11 cellular contexts compared by ENCODE assay signal in the genomic region with DNA sequence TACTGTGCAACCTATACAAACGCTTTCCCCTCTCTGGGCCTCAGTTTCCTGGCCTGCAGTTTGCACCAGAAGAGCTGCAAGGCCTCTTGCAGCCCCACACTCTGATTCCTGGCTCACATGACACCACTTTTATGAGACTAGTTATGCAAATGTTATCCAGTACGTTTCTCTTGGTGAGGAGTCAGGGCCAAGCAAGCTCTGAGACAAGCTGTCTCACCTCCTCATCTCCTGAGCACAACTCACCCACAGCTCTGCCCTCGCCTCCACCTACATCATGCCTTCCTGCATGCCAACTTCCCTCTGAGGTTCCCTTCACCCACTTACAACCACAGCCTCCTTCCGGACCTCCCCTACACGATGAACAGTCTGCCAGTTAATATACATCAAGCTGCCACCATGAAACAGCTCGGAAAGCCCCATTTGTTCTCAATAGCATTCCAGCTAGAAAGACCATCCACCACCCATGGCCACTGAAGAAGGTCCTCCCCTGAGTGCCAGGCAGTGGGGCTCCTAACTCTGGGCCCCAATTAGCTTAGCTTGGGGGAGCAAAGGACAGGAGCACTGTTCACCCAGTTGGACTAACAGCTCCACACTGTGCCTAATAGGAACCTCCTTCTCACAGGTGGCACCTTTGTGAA. TPM values are rescaled to one million over a fixed set of nuclear protein-coding genes. Genes with fewer than 3 reads are reported as not detected.
DNase-seq lines count a peak whose midpoint lies in the region; ATAC-seq, FAIRE-seq and TF ChIP-seq lines count a peak whose summit lies in the region.
"Had no signal": no experiment of that assay in that cellular context is flagged by ENCODE, and none has a peak within 500 bp of the region (broad histone marks: within the 10 kb centered on the region; RNA-seq: fewer than 3 reads in every experiment).

No MANE protein-coding gene starts in this region.

- H3K4me1 ChIP-seq in right lobe of liver: no peaks in the 10 kb centered on the region
- peaks cover 34% of the 10 kb centered on the region for H3K4me1 ChIP-seq in HepG2 (ENCODE audit: insufficient read depth, low read length)
- H3K4me1 ChIP-seq in kidney (ENCODE audit: control insufficient read depth in 1 of 2, insufficient read depth in 1 of 2, low read depth in 1 of 2, low read length in 2 of 2): peaks cover 0 to 4% of the 10 kb centered on the region in 2 donors
- H3K4me1 ChIP-seq in right cardiac atrium (ENCODE audit: control insufficient read depth, insufficient read depth, low read length): no peaks in the 10 kb centered on the region
- H3K4me1 ChIP-seq in endodermal cell (ENCODE audit: control insufficient read depth, insufficient read depth, low read length): no peaks in the 10 kb centered on the region

- no peak for TF ChIP-seq RAD21 in HepG2 (CRISPR knock-in tag; IDR thresholded peaks at IDR 0.05)

- H3K4me3 Mint-ChIP-seq in endodermal cell: no peak overlapping the region

- no peak overlapping the region for H3K4me2 ChIP-seq in HepG2 (ENCODE audit: low read depth, low read length)

- POLR2A ChIA-PET in HepG2 (lab: Yijun Ruan, JAX): interaction anchor here (0.9 kb wide), 1 partner anchor 10 kb away, joined by 3 read pairs; no protein-coding TSS in a partner anchor

- TF ChIP-seq CTCF in right lobe of liver (IDR thresholded peaks at IDR 0.05) (no peak), HepG2 (CRISPR knock-in tag; IDR thresholded peaks at IDR 0.05) (no peak), kidney (IDR thresholded peaks at IDR 0.05; ENCODE audit: borderline replicate concordance, extremely low read depth, insufficient read depth) (no peak), endodermal cell (conservative IDR thresholded peaks at IDR 0.05) (no peak)

- TF ChIP-seq EP300 in HepG2 (IDR thresholded peaks at IDR 0.05; ENCODE audit: low read depth in 2 of 2, low read length in 2 of 2) (no peak), HepG2 (CRISPR knock-in tag; IDR thresholded peaks at IDR 0.05; ENCODE audit: borderline replicate concordance) (no peak)

- BruUV-seq in HepG2 (replicated peaks; lab: Mats Ljungman, UMichigan): no TSS peak

- H3K4me3 ChIP-seq in right lobe of liver (no peak overlapping the region), HepG2 (replicated peaks in 1 of 3; ENCODE audit: insufficient read depth in 1 of 3, low read depth in 2 of 3, low read length in 3 of 3) (no peak overlapping the region), kidney (ENCODE audit: low read length in 2 of 2) (no peak overlapping the region), right cardiac atrium (ENCODE audit: low read length) (no peak overlapping the region), endodermal cell (ENCODE audit: low read length) (no peak overlapping the region)
- H3K4me3 ChIP-seq: lung had no signal

- intact Hi-C loops in right lobe of liver (cut with DNase I): no loop called here
- intact Hi-C loops in HepG2 (cut with micrococcal nuclease; ENCODE audit: unreplicated experiment): no loop called here
- intact Hi-C loops in kidney (cut with DNase I): no loop called here
- intact Hi-C loops in right cardiac atrium (cut with DNase I): no loop called here

- TF ChIP-seq POLR2A in right lobe of liver (IDR thresholded peaks at IDR 0.05) (no peak), HepG2 (IDR thresholded peaks at IDR 0.05; ENCODE audit: insufficient read depth in 1 of 2, low read depth in 2 of 2, low read length in 2 of 2) (no peak)

- H3K9me3 Mint-ChIP-seq in endodermal cell: peaks cover 1% of the 10 kb centered on the region

- CTCF ChIA-PET in HepG2 (lab: Yijun Ruan, JAX; ENCODE audit: low intra/inter-chr PET ratio, low total read pairs): no interaction called here

- FAIRE-seq in HepG2 (lab: Jason Lieb, UNC) (no peak), kidney (lab: Jason Lieb, UNC) (no peak)
- FAIRE-seq: astrocyte had no signal

- H3K79me2 ChIP-seq in HepG2 (ENCODE audit: insufficient read depth, low read length): no peaks in the 10 kb centered on the region

- H2AFZ ChIP-seq in HepG2 (ENCODE audit: low read length): no peak overlapping the region

- H3K27ac ChIP-seq in right lobe of liver: no peak overlapping the region
- H3K27ac ChIP-seq in HepG2 (ENCODE audit: extremely low read length, insufficient read depth, low read length): no peak overlapping the region
- H3K27ac ChIP-seq in kidney (ENCODE audit: low read depth in 2 of 2, low read length in 2 of 2): no peak overlapping the region
- H3K27ac ChIP-seq in right cardiac atrium (ENCODE audit: low read length): no peak overlapping the region
- H3K27ac ChIP-seq in endodermal cell (ENCODE audit: low read depth, low read length): no peak overlapping the region

- in situ Hi-C loops in HepG2 (cut with HindIII; ENCODE audit: extremely low pct_ligation_motif_present, low pct_unique_long_range_greater_than_20kb): no loop called here

- H3K36me3 ChIP-seq in right lobe of liver (no peaks in the 10 kb centered on the region), HepG2 (replicated peaks in 1 of 2; ENCODE audit: control insufficient read depth in 1 of 2, insufficient read depth in 2 of 2, low read length in 2 of 2) (no peaks in the 10 kb centered on the region), kidney (ENCODE audit: control insufficient read depth in 1 of 2, insufficient read depth in 2 of 2, low read length in 2 of 2) (no peaks in the 10 kb centered on the region), endodermal cell (ENCODE audit: control insufficient read depth, insufficient read depth, low read length) (no peaks in the 10 kb centered on the region)

- WGBS in right lobe of liver (ENCODE audit: insufficient coverage, low coverage, low lambda C conversion rate, missing lambda C conversion rate): 36% methylated on average over 6 of the region's 6 CpGs
- 8% methylated on average over 6 of the region's 6 CpGs for WGBS in HepG2 (ENCODE audit: low lambda C conversion rate)
- WGBS in right cardiac atrium: 66% methylated on average over 6 of the region's 6 CpGs
- WGBS in endodermal cell (ENCODE audit: insufficient coverage in 1 of 2, insufficient read length in 1 of 2), 2 experiments: 86% methylated on average over 6 of the region's 6 CpGs; no CpG with 5 or more reads in 1 of the 2 experiments

- no peaks in the 10 kb centered on the region for H3K4me1 Mint-ChIP-seq in endodermal cell

- H3K27me3 Mint-ChIP-seq in endodermal cell (ENCODE audit: insufficient read depth): peaks cover 7% of the 10 kb centered on the region

- ATAC-seq in right lobe of liver: peak in 3 of 4 donors; percentile 30 to 52 (median 35)
- ATAC-seq in HepG2: no peak
- ATAC-seq in right cardiac atrium: no peak
- no peak for ATAC-seq in HG03280 (IDR thresholded peaks at IDR 0.05; ENCODE audit: unreplicated experiment)

- no peaks in the 10 kb centered on the region for H4K20me1 ChIP-seq in HepG2 (ENCODE audit: insufficient read depth, low read length)

- H3K27ac Mint-ChIP-seq in endodermal cell: no peak overlapping the region

- H3K9me3 ChIP-seq in right lobe of liver (no peaks in the 10 kb centered on the region), HepG2 (ENCODE audit: low read length) (no peaks in the 10 kb centered on the region), kidney (ENCODE audit: control insufficient read depth in 1 of 2, low read length in 2 of 2) (no peaks in the 10 kb centered on the region), right cardiac atrium (ENCODE audit: control insufficient read depth, low read length) (peaks cover 3% of the 10 kb centered on the region), endodermal cell (ENCODE audit: control insufficient read depth, low read length) (no peaks in the 10 kb centered on the region)

- H3K36me3 Mint-ChIP-seq in endodermal cell (ENCODE audit: low read depth): no peaks in the 10 kb centered on the region

- no peaks in the 10 kb centered on the region for H3K27me3 ChIP-seq in right lobe of liver
- 0 out of 5 replicates have a peak, but pooled peaks cover 1 to 3% of the 10 kb centered on the region in 2 experiments for H3K27me3 ChIP-seq in HepG2 (ENCODE audit: control insufficient read depth in 1 of 2, insufficient read depth in 2 of 2, low read length in 2 of 2)
- H3K27me3 ChIP-seq in right cardiac atrium (ENCODE audit: control insufficient read depth, insufficient read depth): no peaks in the 10 kb centered on the region
- no peaks in the 10 kb centered on the region for H3K27me3 ChIP-seq in endodermal cell (ENCODE audit: control insufficient read depth, insufficient read depth, low read length, poor library complexity, severe bottlenecking)

- no peak overlapping the region for H3K9ac ChIP-seq in HepG2 (ENCODE audit: insufficient read depth, low read depth, low read length)
- no peak overlapping the region for H3K9ac ChIP-seq in kidney (ENCODE audit: low read length in 2 of 2)
- H3K9ac ChIP-seq in endodermal cell (ENCODE audit: extremely low read depth, low read length, poor library complexity, severe bottlenecking): no peak overlapping the region

- DNase-seq in right lobe of liver (no peak), HepG2 (ENCODE audit: low spot score) (no peak), T-helper 9 cell (peak; percentile 58), kidney (no peak), right cardiac atrium (no peak), endodermal cell (no peak)
- peak; percentile 62 for DNase-seq in effector CD4-positive, alpha-beta T cell
- DNase-seq: ACHN had no signal

RNA-seq across cellular contexts. Expression of a gene that starts 25.0 kb away (rescaled TPM):
- total RNA-seq in right lobe of liver (1 to 10 TPM in 5 of 6 experiments, under 1 TPM in 1; 0.86 to 2.6 (median 1.5) TPM), HepG2 (2016; rRNA removed; fragmentation: Illumina TruSeq; extraction: Trizol) (0.22 and 2.1 TPM in 2 replicates), kidney (2.9 TPM), right cardiac atrium (1 to 10 TPM; 1.6 to 2.0 (median 1.8) TPM), endodermal cell (1 to 10 TPM; 2.0 to 2.4 TPM)
- 0.81 and 1.1 TPM in 2 replicates for total RNA-seq in HepG2 (2016; cell fraction: cytosol; rRNA removed; fragmentation: Illumina TruSeq; extraction: Trizol; ENCODE audit: low read depth)
- total RNA-seq in HepG2 (2016; cell fraction: insoluble cytoplasmic fraction; rRNA removed; fragmentation: Illumina TruSeq; extraction: Trizol): 0.39 and 2.1 TPM in 2 replicates
- 0.37 and 0.79 TPM in 2 replicates for total RNA-seq in HepG2 (2016; cell fraction: membrane; rRNA removed; fragmentation: Illumina TruSeq; extraction: Trizol)
- 7.0 and 9.7 TPM in 2 replicates for total RNA-seq in HepG2 (2016; cell fraction: nucleus; rRNA removed; fragmentation: Illumina TruSeq; extraction: Trizol)
- polyA plus RNA-seq in HepG2 (2011; rRNA removed) (6.7 TPM in 2 replicates), kidney (ENCODE audit: insufficient read depth, low read depth, low replicate concordance) (3.7 TPM), right cardiac atrium (1.3 TPM)
- polyA plus RNA-seq in HepG2 (2011; cell fraction: cytosol; rRNA removed): 0.53 and 0.68 TPM in 2 replicates
- polyA plus RNA-seq in HepG2 (2011; cell fraction: nucleus; rRNA removed): 18.0 and 20.5 TPM in 2 replicates
- polyA plus RNA-seq in HepG2 (2012): 2.2 and 2.5 TPM in 2 replicates
- 0.19 and 0.44 TPM in 2 replicates for polyA plus RNA-seq in HepG2 (2016; cell fraction: cytosol; fragmentation: Illumina TruSeq; extraction: Trizol; ENCODE audit: low read depth)
- polyA plus RNA-seq in HepG2 (2016; cell fraction: insoluble cytoplasmic fraction; fragmentation: Illumina TruSeq; extraction: Trizol; ENCODE audit: low read depth): 0.15 and 0.48 TPM in 2 replicates
- polyA plus RNA-seq in HepG2 (2016; cell fraction: membrane; fragmentation: Illumina TruSeq; extraction: Trizol; ENCODE audit: low read depth): 0.21 TPM in 1 of 2 replicates, not detected in the other
- polyA plus RNA-seq in HepG2 (2016; cell fraction: nucleus; fragmentation: Illumina TruSeq; extraction: Trizol; ENCODE audit: insufficient read depth, low read depth): 10.6 and 15.6 TPM in 2 replicates
- 2.0 and 3.4 TPM in 2 replicates for polyA minus RNA-seq in HepG2 (2011; rRNA and poly(A)+ RNA removed; ENCODE audit: low replicate concordance)
- 0.53 TPM in 1 of 2 replicates, not detected in the other for polyA minus RNA-seq in HepG2 (2011; cell fraction: cytosol; rRNA and poly(A)+ RNA removed)
- 14.2 and 17.4 TPM in 2 replicates for polyA minus RNA-seq in HepG2 (2011; cell fraction: nucleus; rRNA and poly(A)+ RNA removed)
- 2.9 TPM for polyA plus RNA-seq in endodermal cell (2013, experiment 1 of 2)
- 2.7 TPM for polyA plus RNA-seq in endodermal cell (2013, experiment 2 of 2)

RNA-seq across cellular contexts. Expression of a gene that starts 48.0 kb away (rescaled TPM):
- total RNA-seq in right lobe of liver (1 to 10 TPM; 6.7 to 8.7 (median 7.5) TPM), HepG2 (2016; rRNA removed; fragmentation: Illumina TruSeq; extraction: Trizol) (16.2 and 20.1 TPM in 2 replicates), kidney (13.3 TPM), right cardiac atrium (1 to 10 TPM; 6.4 to 8.4 (median 7.5) TPM), endodermal cell (10 to 100 TPM; 11.9 to 14.0 TPM)
- total RNA-seq in HepG2 (2016; cell fraction: cytosol; rRNA removed; fragmentation: Illumina TruSeq; extraction: Trizol; ENCODE audit: low read depth): 5.6 and 6.3 TPM in 2 replicates
- total RNA-seq in HepG2 (2016; cell fraction: insoluble cytoplasmic fraction; rRNA removed; fragmentation: Illumina TruSeq; extraction: Trizol): 17.3 and 19.5 TPM in 2 replicates
- total RNA-seq in HepG2 (2016; cell fraction: membrane; rRNA removed; fragmentation: Illumina TruSeq; extraction: Trizol): 15.5 and 15.8 TPM in 2 replicates
- 10.6 and 13.8 TPM in 2 replicates for total RNA-seq in HepG2 (2016; cell fraction: nucleus; rRNA removed; fragmentation: Illumina TruSeq; extraction: Trizol)
- polyA plus RNA-seq in HepG2 (2011; rRNA removed) (12.4 and 13.6 TPM in 2 replicates), kidney (ENCODE audit: insufficient read depth, low read depth, low replicate concordance) (6.2 TPM), right cardiac atrium (4.7 TPM)
- polyA plus RNA-seq in HepG2 (2011; cell fraction: cytosol; rRNA removed): 6.6 and 9.6 TPM in 2 replicates
- polyA plus RNA-seq in HepG2 (2011; cell fraction: nucleus; rRNA removed): 12.0 and 13.1 TPM in 2 replicates
- 6.3 and 7.2 TPM in 2 replicates for polyA plus RNA-seq in HepG2 (2012)
- 2.0 and 3.3 TPM in 2 replicates for polyA plus RNA-seq in HepG2 (2016; cell fraction: cytosol; fragmentation: Illumina TruSeq; extraction: Trizol; ENCODE audit: low read depth)
- 12.1 and 12.3 TPM in 2 replicates for polyA plus RNA-seq in HepG2 (2016; cell fraction: insoluble cytoplasmic fraction; fragmentation: Illumina TruSeq; extraction: Trizol; ENCODE audit: low read depth)
- 6.4 and 8.6 TPM in 2 replicates for polyA plus RNA-seq in HepG2 (2016; cell fraction: membrane; fragmentation: Illumina TruSeq; extraction: Trizol; ENCODE audit: low read depth)
- 12.3 and 15.4 TPM in 2 replicates for polyA plus RNA-seq in HepG2 (2016; cell fraction: nucleus; fragmentation: Illumina TruSeq; extraction: Trizol; ENCODE audit: insufficient read depth, low read depth)
- 15.4 and 28.0 TPM in 2 replicates for polyA minus RNA-seq in HepG2 (2011; rRNA and poly(A)+ RNA removed; ENCODE audit: low replicate concordance)
- 6.2 and 6.9 TPM in 2 replicates for polyA minus RNA-seq in HepG2 (2011; cell fraction: cytosol; rRNA and poly(A)+ RNA removed)
- 30.6 and 34.4 TPM in 2 replicates for polyA minus RNA-seq in HepG2 (2011; cell fraction: nucleus; rRNA and poly(A)+ RNA removed)
- polyA plus RNA-seq in endodermal cell (2013, experiment 1 of 2): 18.8 TPM
- 20.2 TPM for polyA plus RNA-seq in endodermal cell (2013, experiment 2 of 2)

RNA-seq across cellular contexts. Expression of a gene that starts 51.4 kb away (rescaled TPM):
- total RNA-seq in right lobe of liver (10 to 100 TPM; 28.4 to 59.1 (median 49.2) TPM), HepG2 (2016; rRNA removed; fragmentation: Illumina TruSeq; extraction: Trizol) (62.5 and 132 TPM in 2 replicates), kidney (46.4 TPM), right cardiac atrium (10 to 100 TPM; 25.6 to 60.5 (median 41.6) TPM), endodermal cell (10 to 100 TPM; 59.8 to 81.5 TPM)
- 16.0 and 17.0 TPM in 2 replicates for total RNA-seq in HepG2 (2016; cell fraction: cytosol; rRNA removed; fragmentation: Illumina TruSeq; extraction: Trizol; ENCODE audit: low read depth)
- total RNA-seq in HepG2 (2016; cell fraction: insoluble cytoplasmic fraction; rRNA removed; fragmentation: Illumina TruSeq; extraction: Trizol): 62.4 and 136 TPM in 2 replicates
- 36.7 and 36.8 TPM in 2 replicates for total RNA-seq in HepG2 (2016; cell fraction: membrane; rRNA removed; fragmentation: Illumina TruSeq; extraction: Trizol)
- 128 and 148 TPM in 2 replicates for total RNA-seq in HepG2 (2016; cell fraction: nucleus; rRNA removed; fragmentation: Illumina TruSeq; extraction: Trizol)
- polyA plus RNA-seq in HepG2 (2011; rRNA removed) (33.1 and 41.0 TPM in 2 replicates), kidney (ENCODE audit: insufficient read depth, low read depth, low replicate concordance) (45.0 TPM), right cardiac atrium (51.6 TPM)
- polyA plus RNA-seq in HepG2 (2011; cell fraction: cytosol; rRNA removed): 21.9 and 29.6 TPM in 2 replicates
- polyA plus RNA-seq in HepG2 (2011; cell fraction: nucleus; rRNA removed): 28.9 and 34.3 TPM in 2 replicates
- polyA plus RNA-seq in HepG2 (2012): 54.2 and 72.4 TPM in 2 replicates
- polyA plus RNA-seq in HepG2 (2016; cell fraction: cytosol; fragmentation: Illumina TruSeq; extraction: Trizol; ENCODE audit: low read depth): 20.0 and 22.7 TPM in 2 replicates
- 73.0 and 88.8 TPM in 2 replicates for polyA plus RNA-seq in HepG2 (2016; cell fraction: insoluble cytoplasmic fraction; fragmentation: Illumina TruSeq; extraction: Trizol; ENCODE audit: low read depth)
- 31.8 and 33.0 TPM in 2 replicates for polyA plus RNA-seq in HepG2 (2016; cell fraction: membrane; fragmentation: Illumina TruSeq; extraction: Trizol; ENCODE audit: low read depth)
- polyA plus RNA-seq in HepG2 (2016; cell fraction: nucleus; fragmentation: Illumina TruSeq; extraction: Trizol; ENCODE audit: insufficient read depth, low read depth): 235 and 255 TPM in 2 replicates
- polyA minus RNA-seq in HepG2 (2011; rRNA and poly(A)+ RNA removed; ENCODE audit: low replicate concordance): 9.2 and 16.4 TPM in 2 replicates
- 17.8 and 20.4 TPM in 2 replicates for polyA minus RNA-seq in HepG2 (2011; cell fraction: cytosol; rRNA and poly(A)+ RNA removed)
- 68.4 and 76.3 TPM in 2 replicates for polyA minus RNA-seq in HepG2 (2011; cell fraction: nucleus; rRNA and poly(A)+ RNA removed)
- 76.4 TPM for polyA plus RNA-seq in endodermal cell (2013, experiment 1 of 2)
- polyA plus RNA-seq in endodermal cell (2013, experiment 2 of 2): 68.8 TPM

Comparison
In these comparisons a context has a peak if more than half of its experiments do, and no peak if none do; other contexts are left out.
1. ATAC-seq: peak in right lobe of liver (3 of 4); none in HepG2 (single experiment), right cardiac atrium (0 of 2) and HG03280 (single experiment).
2. DNase-seq: peak in T-helper 9 cell (single experiment) and effector CD4-positive, alpha-beta T cell (single experiment); none in right lobe of liver (0 of 3), HepG2 (single experiment), kidney (single experiment), right cardiac atrium (0 of 3) and endodermal cell (single experiment).